11 cellular contexts compared by ENCODE assay signal in the genomic region with DNA sequence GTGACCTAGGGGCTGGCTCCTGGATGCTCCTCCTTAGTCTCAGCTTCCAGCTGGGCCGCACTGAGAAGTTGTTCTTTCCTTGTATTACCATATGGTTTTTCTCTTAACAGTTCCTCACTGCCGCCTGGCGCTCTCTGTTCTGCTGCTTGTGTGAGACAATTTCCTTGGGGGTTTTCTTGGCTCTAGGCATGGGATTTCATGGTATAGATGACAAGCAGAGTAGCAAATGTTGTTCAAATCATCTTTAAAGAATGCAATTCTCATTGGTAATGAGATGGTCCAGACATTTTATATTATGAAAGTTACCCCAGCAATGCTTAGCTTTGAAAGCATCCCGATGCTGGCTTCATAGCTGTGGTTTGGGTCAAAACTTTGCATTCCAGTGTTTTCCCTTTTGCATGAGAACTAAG. TPM values are rescaled to one million over a fixed set of nuclear protein-coding genes. Genes with fewer than 3 reads are reported as not detected.
DNase-seq lines count a peak whose midpoint lies in the region; ATAC-seq and TF ChIP-seq lines count a peak whose summit lies in the region.
"Had no signal": no experiment of that assay in that cellular context is flagged by ENCODE, and none has a peak within 500 bp of the region (broad histone marks: within the 10 kb centered on the region; RNA-seq: fewer than 3 reads in every experiment).

No MANE protein-coding gene starts in this region.

- intact Hi-C loops in natural killer cell (cut with micrococcal nuclease) (loop anchor here (5.0 kb wide), 1 partner anchor 170 kb away; a partner anchor contains a TSS), left lung (cut with DNase I) (no loop called here), uterus (cut with DNase I; ENCODE audit: low total_unique reads) (no loop called here)

- TF ChIP-seq POLR2A in uterus (IDR thresholded peaks at IDR 0.05) = no peak

- H3K9me3 Mint-ChIP-seq in natural killer cell = no peaks in the 10 kb centered on the region
- H3K9me3 Mint-ChIP-seq in natural killer cell treated with Interleukin-12 subunit alpha and Interleukin-12 subunit beta and Interleukin-15 and Interleukin-18, amount 100 ng/mL, for 72 hours = peaks cover 4% of the 10 kb centered on the region

- H3K27me3 ChIP-seq in left lung (no peaks in the 10 kb centered on the region), uterus (no peaks in the 10 kb centered on the region)

- H3K36me3 ChIP-seq in left lung = no peaks in the 10 kb centered on the region
- H3K36me3 ChIP-seq in uterus = no peaks in the 10 kb centered on the region

- TF ChIP-seq CTCF in natural killer cell (IDR thresholded peaks at IDR 0.05) (no peak), cardiac fibroblast (IDR thresholded peaks at IDR 0.05; ENCODE audit: low read depth, low read length) (peak; percentile 31), left lung (IDR thresholded peaks at IDR 0.05) (no peak), uterus (IDR thresholded peaks at IDR 0.05) (no peak)

- no peaks in the 10 kb centered on the region for H3K36me3 Mint-ChIP-seq in natural killer cell
- H3K36me3 Mint-ChIP-seq in natural killer cell treated with Interleukin-12 subunit alpha and Interleukin-12 subunit beta and Interleukin-15 and Interleukin-18, amount 100 ng/mL, for 72 hours = peaks cover 4% of the 10 kb centered on the region

- H3K27me3 Mint-ChIP-seq in natural killer cell (ENCODE audit: low read depth in 2 of 2) = no peaks in the 10 kb centered on the region
- peaks cover 0 to 4% of the 10 kb centered on the region in 2 donors for H3K27me3 Mint-ChIP-seq in natural killer cell treated with Interleukin-12 subunit alpha and Interleukin-12 subunit beta and Interleukin-15 and Interleukin-18, amount 100 ng/mL, for 72 hours

- ATAC-seq in natural killer cell (no peak), left lung (peak; percentile 11)
- ATAC-seq in natural killer cell treated with Interleukin-12 subunit alpha and Interleukin-12 subunit beta and Interleukin-15 and Interleukin-18, amount 100 ng/mL, for 72 hours = no peak

- DNase-seq in natural killer cell (no peak), cardiac fibroblast (ENCODE audit: low read depth in 2 of 2) (peak; percentile 96 to 99), left lung (no peak), uterus (peak in 1 of 2 donors; percentile 27), SIG-M5 (lab: John Stamatoyannopoulos, UW) (no peak), occipital lobe (lab: John Stamatoyannopoulos, UW) (no peak), NCI-H2227 treated with DMSO at 0.1 percent for 48 hours (lab: John Stamatoyannopoulos, UW) (no peak)
- no peak for DNase-seq in natural killer cell treated with Interleukin-12 subunit alpha and Interleukin-12 subunit beta and Interleukin-15 and Interleukin-18, amount 100 ng/mL, for 72 hours (ENCODE audit: low spot score)
- DNase-seq: activated naive CD4-positive, alpha-beta T cell treated with anti-CD3 and anti-CD28 coated beads, Interleukin-2, amount 10 ng/mL, durations not matched to agents 7 days and 5 days; AML-193; NCI-H774 had no signal

- H3K27ac ChIP-seq in left lung (peak overlapping the region; percentile 20 to 77), uterus (peak overlapping the region; percentile 57 to 60)

- H3K27ac Mint-ChIP-seq in natural killer cell = peak overlapping the region; percentile 29 to 65
- H3K27ac Mint-ChIP-seq in natural killer cell treated with Interleukin-12 subunit alpha and Interleukin-12 subunit beta and Interleukin-15 and Interleukin-18, amount 100 ng/mL, for 72 hours = peak overlapping the region in 1 of 2 donors; percentile 63
- H3K27ac Mint-ChIP-seq: activated naive CD4-positive, alpha-beta T cell treated with anti-CD3 and anti-CD28 coated beads, Interleukin-2, amount 10 ng/mL, durations not matched to agents 7 days and 5 days had no signal

- H3K4me1 ChIP-seq in left lung (peaks cover 44 to 57% of the 10 kb centered on the region in 2 donors), uterus (no peaks in the 10 kb centered on the region)

- no peak overlapping the region for H3K4me3 Mint-ChIP-seq in natural killer cell
- H3K4me3 Mint-ChIP-seq in natural killer cell treated with Interleukin-12 subunit alpha and Interleukin-12 subunit beta and Interleukin-15 and Interleukin-18, amount 100 ng/mL, for 72 hours = no peak overlapping the region
- H3K4me3 Mint-ChIP-seq: activated naive CD4-positive, alpha-beta T cell treated with anti-CD3 and anti-CD28 coated beads, Interleukin-2, amount 10 ng/mL, durations not matched to agents 7 days and 5 days had no signal

- peaks cover 61 to 64% of the 10 kb centered on the region in 2 donors for H3K4me1 Mint-ChIP-seq in natural killer cell
- H3K4me1 Mint-ChIP-seq in natural killer cell treated with Interleukin-12 subunit alpha and Interleukin-12 subunit beta and Interleukin-15 and Interleukin-18, amount 100 ng/mL, for 72 hours (ENCODE audit: low read depth in 2 of 2) = peaks cover 48 to 63% of the 10 kb centered on the region in 2 donors

- H3K9me3 ChIP-seq in left lung (no peaks in the 10 kb centered on the region), uterus (no peaks in the 10 kb centered on the region)

- H3K4me3 ChIP-seq in cardiac fibroblast (replicated peaks in 1 of 2; ENCODE audit: low read depth in 2 of 2, low read length in 2 of 2) = peak overlapping the region in 1 of 2 donors; percentile 42
- no peak overlapping the region for H3K4me3 ChIP-seq in left lung
- H3K4me3 ChIP-seq in uterus = no peak overlapping the region

RNA-seq across cellular contexts. Expression of a gene that starts 37.6 kb away (rescaled TPM):
- total RNA-seq in natural killer cell (10 to 100 TPM; 38.6 to 52.8 (median 46.2) TPM), left lung (100 to 1,000 TPM; 138 to 162 TPM), uterus (100 to 1,000 TPM in 1 of 4 donors, 10 to 100 TPM in 3; 49.4 to 317 (median 88.1) TPM), occipital lobe (244 TPM)
- total RNA-seq in natural killer cell treated with Interleukin-12 subunit alpha and Interleukin-12 subunit beta and Interleukin-15 and Interleukin-18, amount 100 ng/mL, for 72 hours = 10 to 100 TPM; 60.3 to 88.9 TPM

Comparison
In these comparisons a context has a peak if more than half of its experiments do, and no peak if none do; other contexts are left out.
1. DNase-seq: peak in cardiac fibroblast (2 of 2); none in natural killer cell (single experiment), natural killer cell treated with Interleukin-12 subunit alpha and Interleukin-12 subunit beta and Interleukin-15 and Interleukin-18, amount 100 ng/mL, for 72 hours (single experiment), left lung (0 of 2), SIG-M5 (single experiment), occipital lobe (single experiment) and NCI-H2227 treated with DMSO at 0.1 percent for 48 hours (single experiment).